In the genomic region with DNA sequence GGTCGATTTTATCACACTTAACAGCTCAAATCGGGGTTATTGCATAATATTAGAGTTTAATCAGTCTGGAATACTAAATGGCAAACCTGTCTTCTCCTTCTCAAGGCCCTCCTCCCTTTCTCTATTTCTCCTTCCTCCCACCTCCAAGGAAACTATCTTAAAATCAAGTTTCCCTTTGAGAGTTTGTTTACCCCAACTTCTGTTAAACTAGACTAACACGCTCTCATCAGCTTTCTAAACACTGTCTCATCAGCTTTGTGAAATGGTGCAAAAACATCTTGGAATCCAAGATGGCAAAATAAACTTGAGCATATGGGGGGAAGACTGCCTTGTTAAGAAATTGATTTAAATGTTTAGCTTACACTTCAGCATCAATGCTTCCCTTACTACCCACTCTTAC, we compare ENCODE assay signal across 1 cellular context.
TF ChIP-seq lines count a peak whose summit lies in the region.

No MANE protein-coding gene starts in this region.

TF ChIP-seq in H1, 55 proteins besides CTCF, POLR2A, EP300 and RAD21:
- TF ChIP-seq SUZ12 (IDR thresholded peaks at IDR 0.05; ENCODE audit: low read length) = no peak
- no peak for TF ChIP-seq CEBPB (IDR thresholded peaks at IDR 0.05; ENCODE audit: low read depth, low read length)
- TF ChIP-seq GTF2F1 (IDR thresholded peaks at IDR 0.05; ENCODE audit: borderline replicate concordance, low read depth, low read length) = no peak
- TF ChIP-seq SP4 (IDR thresholded peaks at IDR 0.05; ENCODE audit: low read length) = no peak
- TF ChIP-seq CREB1 (IDR thresholded peaks at IDR 0.05) = no peak
- TF ChIP-seq CBX5 (IDR thresholded peaks at IDR 0.05; ENCODE audit: low read depth, low read length) = no peak
- no peak for TF ChIP-seq TAF1 (IDR thresholded peaks at IDR 0.05; ENCODE audit: low read depth, low read length)
- TF ChIP-seq CHD2 (IDR thresholded peaks at IDR 0.05; ENCODE audit: low read length) = no peak
- no peak for TF ChIP-seq POLR2AphosphoS5 (IDR thresholded peaks at IDR 0.05; ENCODE audit: low read depth, low read length)
- TF ChIP-seq, protein P1, sequence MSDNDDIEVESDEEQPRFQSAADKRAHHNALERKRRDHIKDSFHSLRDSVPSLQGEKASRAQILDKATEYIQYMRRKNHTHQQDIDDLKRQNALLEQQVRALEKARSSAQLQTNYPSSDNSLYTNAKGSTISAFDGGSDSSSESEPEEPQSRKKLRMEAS (IDR thresholded peaks at IDR 0.05) = no peak
- no peak for TF ChIP-seq TCF12 (IDR thresholded peaks at IDR 0.05; ENCODE audit: low read depth, low read length)
- TF ChIP-seq JUND (IDR thresholded peaks at IDR 0.05; ENCODE audit: low read length) = no peak
- no peak for TF ChIP-seq FOSL1 (IDR thresholded peaks at IDR 0.05; ENCODE audit: insufficient read depth, low read depth, low read length)
